Comparison of ENCODE assay signal across 8 cellular contexts in the genomic region with DNA sequence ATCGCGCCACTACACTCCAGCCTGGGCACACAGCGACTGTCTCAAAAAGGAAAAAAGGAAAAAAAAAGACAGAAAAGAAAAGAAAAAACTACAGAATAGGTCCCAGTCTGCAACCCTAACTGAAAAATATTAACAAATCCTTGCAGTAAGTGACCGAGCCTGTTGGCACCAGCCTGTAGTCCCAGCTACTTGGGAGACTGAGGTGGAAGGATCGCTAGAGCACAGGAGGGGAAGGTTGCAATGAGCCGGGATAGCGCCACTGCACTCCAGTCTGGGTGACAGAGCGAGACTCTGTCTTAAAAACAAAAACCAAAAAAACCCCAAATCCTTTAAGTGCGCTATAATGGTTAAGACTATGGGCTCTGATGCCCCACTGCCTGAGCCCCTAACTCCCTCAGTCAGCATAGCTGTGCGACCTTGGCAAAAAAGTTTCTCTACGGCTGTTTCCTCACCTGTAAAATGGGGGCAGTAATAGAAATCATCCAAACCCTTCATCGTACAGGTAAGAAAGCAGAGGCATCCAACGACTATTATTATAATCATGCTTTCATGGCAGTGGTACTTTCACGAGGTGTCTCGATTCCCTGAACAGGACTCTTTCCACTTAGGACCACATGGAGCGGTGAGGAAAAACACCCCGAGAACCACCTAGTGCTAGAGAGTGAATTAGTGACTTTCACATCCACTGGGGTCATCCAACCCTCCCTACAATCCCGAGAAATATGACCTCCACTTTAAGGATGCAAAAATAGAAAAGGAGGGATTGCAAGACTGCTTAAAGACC. TPM values are rescaled to one million over a fixed set of nuclear protein-coding genes. Genes with fewer than 3 reads are reported as not detected.
A peak's percentile ranks its signal among the peaks of the same experiment; 100 is the strongest.
DNase-seq lines count a peak whose midpoint lies in the region; TF ChIP-seq lines count a peak whose summit lies in the region.

No MANE protein-coding gene starts in this region.

- no peaks in the 10 kb centered on the region for H3K9me3 ChIP-seq in iPS DF 6.9 (ENCODE audit: control insufficient read depth, insufficient read depth, low read length)
- no peaks in the 10 kb centered on the region for H3K9me3 ChIP-seq in skeletal muscle satellite cell (replicated peaks; ENCODE audit: low read length)

- no peak overlapping the region for H3K27ac ChIP-seq in iPS DF 6.9 (ENCODE audit: low read length)

- H3K4me3 Mint-ChIP-seq in Calu3 (ENCODE audit: low read depth, unreplicated experiment), result peak overlapping the region; percentile 100
- peak overlapping the region; percentile 98 for H3K4me3 Mint-ChIP-seq in activated naive CD8-positive, alpha-beta T cell treated with anti-CD3 and anti-CD28 coated beads for 36 hours

- H3K27ac Mint-ChIP-seq in Calu3 (ENCODE audit: unreplicated experiment), result peak overlapping the region; percentile 99
- H3K27ac Mint-ChIP-seq in activated naive CD8-positive, alpha-beta T cell treated with anti-CD3 and anti-CD28 coated beads for 36 hours, result peak overlapping the region; percentile 93

- H3K9ac ChIP-seq in skeletal muscle satellite cell (ENCODE audit: low read depth, low read length), result peak overlapping the region; percentile 91

- no peaks in the 10 kb centered on the region for H3K27me3 ChIP-seq in iPS DF 6.9 (ENCODE audit: control insufficient read depth, insufficient read depth, low read length)
- peaks cover 8% of the 10 kb centered on the region for H3K27me3 ChIP-seq in skeletal muscle satellite cell (ENCODE audit: control insufficient read depth, insufficient read depth, low read length)

- DNase-seq in Calu3 (peak; percentile 22), HT-29 (ENCODE audit: low spot score) (peak; percentile 31), iPS DF 6.9 (ENCODE audit: low read depth, low spot score) (no peak), cerebellum (ENCODE audit: low spot score) (no peak), NCI-H128 (lab: John Stamatoyannopoulos, UW; ENCODE audit: unreplicated experiment) (no peak), NCI-H1417 treated with DMSO at 0.1 percent for 48 hours (lab: John Stamatoyannopoulos, UW) (no peak)
- DNase-seq in activated naive CD8-positive, alpha-beta T cell treated with anti-CD3 and anti-CD28 coated beads for 36 hours, result peak; percentile 8

- intact Hi-C loops in Calu3 (cut with micrococcal nuclease; ENCODE audit: unreplicated experiment), result loop anchor here (5.0 kb wide), 1 partner anchor 235 kb away; no protein-coding TSS in a partner anchor

- peak overlapping the region; percentile 79 for H3K4me2 ChIP-seq in skeletal muscle satellite cell (ENCODE audit: low read length)

- WGBS in iPS DF 6.9 (ENCODE audit: insufficient coverage, insufficient read length), result no CpG with 5 or more reads among the region's 18 CpGs

- H3K27me3 Mint-ChIP-seq in Calu3 (ENCODE audit: unreplicated experiment), result peaks cover 15% of the 10 kb centered on the region
- H3K27me3 Mint-ChIP-seq in activated naive CD8-positive, alpha-beta T cell treated with anti-CD3 and anti-CD28 coated beads for 36 hours, result peaks cover 25% of the 10 kb centered on the region

- H3K9me3 Mint-ChIP-seq in Calu3 (ENCODE audit: low read depth, unreplicated experiment), result no peaks in the 10 kb centered on the region
- H3K9me3 Mint-ChIP-seq in activated naive CD8-positive, alpha-beta T cell treated with anti-CD3 and anti-CD28 coated beads for 36 hours, result no peaks in the 10 kb centered on the region

- peaks cover 36% of the 10 kb centered on the region for H3K36me3 Mint-ChIP-seq in Calu3 (ENCODE audit: insufficient read depth, unreplicated experiment)
- H3K36me3 Mint-ChIP-seq in activated naive CD8-positive, alpha-beta T cell treated with anti-CD3 and anti-CD28 coated beads for 36 hours, result peaks cover 17% of the 10 kb centered on the region

- H3K4me1 ChIP-seq in iPS DF 6.9 (ENCODE audit: control insufficient read depth, insufficient read depth, low read length) (no peaks in the 10 kb centered on the region), skeletal muscle satellite cell (ENCODE audit: control insufficient read depth, insufficient read depth, low read length) (peaks cover 8% of the 10 kb centered on the region)

- H3K36me3 ChIP-seq in iPS DF 6.9 (ENCODE audit: control insufficient read depth, insufficient read depth, low read length), result peaks cover 3% of the 10 kb centered on the region; the same call in 1 of the 2 replicates
- peaks cover 11% of the 10 kb centered on the region for H3K36me3 ChIP-seq in skeletal muscle satellite cell (ENCODE audit: insufficient read depth, low read length)

- H3K4me1 Mint-ChIP-seq in Calu3 (ENCODE audit: low read depth, unreplicated experiment), result peaks cover 14% of the 10 kb centered on the region
- peaks cover 27% of the 10 kb centered on the region for H3K4me1 Mint-ChIP-seq in activated naive CD8-positive, alpha-beta T cell treated with anti-CD3 and anti-CD28 coated beads for 36 hours

- TF ChIP-seq CTCF in Calu3 (IDR thresholded peaks at IDR 0.05; ENCODE audit: unreplicated experiment), result no peak

- H3K4me3 ChIP-seq in iPS DF 6.9 (ENCODE audit: low read length) (peak overlapping the region; percentile 78; the same call in 1 of the 2 replicates), skeletal muscle satellite cell (ENCODE audit: low read length) (peak overlapping the region; percentile 78)

- TSS peak; percentile 47 for BruUV-seq in Calu3 (replicated peaks; lab: Mats Ljungman, UMichigan)

- CTCF ChIA-PET in Calu3 (lab: Charles Lee), result interaction anchor here (0.6 to 1.3 kb wide), 5 partner anchors 16 to 234 kb away, joined by 3 to 7 read pairs (median 4); no protein-coding TSS in a partner anchor

RNA-seq across cellular contexts. Expression of a gene that starts 0.8 kb away (rescaled TPM):
- total RNA-seq in Calu3 (2022) (272 and 290 TPM in 2 replicates), cerebellum (72.9 TPM)
- total RNA-seq in HT-29 (2014; rRNA removed; shearing (Covaris generic)), result 137 and 151 TPM in 2 replicates
- total RNA-seq in activated naive CD8-positive, alpha-beta T cell treated with anti-CD3 and anti-CD28 coated beads for 36 hours, result 100 to 1,000 TPM; 249 to 257 TPM
- total RNA-seq in skeletal muscle satellite cell (2012; rRNA removed), result 104 and 118 TPM in 2 replicates

Comparison
In these comparisons a context has a peak if more than half of its experiments do, and no peak if none do; other contexts are left out.
1. DNase-seq: peak in Calu3 (single experiment), HT-29 (single experiment) and activated naive CD8-positive, alpha-beta T cell treated with anti-CD3 and anti-CD28 coated beads for 36 hours (single experiment); none in iPS DF 6.9 (single experiment), cerebellum (single experiment), NCI-H128 (single experiment) and NCI-H1417 treated with DMSO at 0.1 percent for 48 hours (single experiment).